22 cellular contexts compared by ENCODE assay signal in the genomic region with DNA sequence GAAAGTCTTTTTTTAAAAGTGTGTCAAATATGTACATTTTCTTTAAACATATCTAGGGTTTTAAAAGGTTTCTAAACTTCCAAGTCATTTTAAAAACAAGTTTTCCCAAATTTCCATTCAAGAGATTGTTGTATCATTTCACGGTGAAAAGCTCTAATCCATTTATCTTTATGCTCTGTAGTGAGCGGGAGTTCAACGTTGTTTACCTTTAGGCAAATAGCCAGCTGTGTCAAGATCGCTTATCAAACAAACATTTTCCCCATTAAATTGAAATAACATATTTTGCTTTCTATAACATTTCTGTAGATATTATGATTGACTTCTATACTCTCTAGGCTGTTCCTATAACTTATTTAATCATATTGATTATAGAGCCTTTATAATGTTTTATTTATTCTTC.
"Had no signal": no experiment of that assay in that cellular context is flagged by ENCODE, and none has a peak within 500 bp of the region (broad histone marks: within the 10 kb centered on the region; RNA-seq: fewer than 3 reads in every experiment).

No MANE protein-coding gene starts in this region.

- H3K4me2 ChIP-seq: KMS-11 had no signal

- H3K27ac Mint-ChIP-seq: IgD-negative memory B cell had no signal

- H3K27me3 ChIP-seq: SJSA1 had no signal

- ATAC-seq: K562 had no signal

- H3K27ac ChIP-seq: KMS-11, SJSA1, SK-N-MC had no signal

- H3K36me3 Mint-ChIP-seq: IgD-negative memory B cell had no signal

- H3K36me3 ChIP-seq: SJSA1 had no signal

- H3K4me3 ChIP-seq: K562, SJSA1, SK-N-MC had no signal

- H3K4me1 ChIP-seq: SJSA1 had no signal

- H3K4me1 Mint-ChIP-seq: IgD-negative memory B cell had no signal

- H3K9me3 ChIP-seq: SJSA1 had no signal

- DNase-seq: Kasumi-1, MV-4-11, NCI-H1048, NCI-H1436, NCI-H187, NCI-H2029, NCI-H2081 treated with DMSO at 0.1 percent for 48 hours, NCI-H2171, NCI-H226, NCI-H446, NCI-H510A, NCI-H524 treated with DMSO at 0.1 percent for 48 hours, NCI-H69, Right ventricle myocardium superior, RPMI8226, SIG-M5 had no signal

- H3K9ac ChIP-seq: KMS-11 had no signal

- FAIRE-seq: K562, RCC 7860 had no signal

- H3K4me3 Mint-ChIP-seq: IgD-negative memory B cell had no signal
